15 cellular contexts compared by ENCODE assay signal in genomic region chr7:70069977-70070376, GRCh38.
A peak's percentile ranks its signal among the peaks of the same experiment; 100 is the strongest.
DNase-seq lines count a peak whose midpoint lies in the region; ATAC-seq, FAIRE-seq and TF ChIP-seq lines count a peak whose summit lies in the region.
"Had no signal": no experiment of that assay in that cellular context is flagged by ENCODE, and none has a peak within 500 bp of the region (broad histone marks: within the 10 kb centered on the region; RNA-seq: fewer than 3 reads in every experiment).

No MANE protein-coding gene starts in this region.

- DNase-seq in GM12864 (ENCODE audit: low read depth) (peak; percentile 15), MM.1S (peak; percentile 76), GM12878 (ENCODE audit: low read depth, low spot score) (peak; percentile 44), DMS 273 treated with DMSO at 0.1 percent for 48 hours (lab: John Stamatoyannopoulos, UW) (no peak), foreskin keratinocyte (no peak)
- DNase-seq: 8988T; CD4-positive, alpha-beta memory T cell; GF-D8; HCEC 1CT had no signal

- H3K27me3 ChIP-seq in MM.1S (replicated peaks; ENCODE audit: insufficient read depth, low read length) = no peaks in the 10 kb centered on the region
- no peaks in the 10 kb centered on the region for H3K27me3 ChIP-seq in GM12878 (replicated peaks in 1 of 2; ENCODE audit: control insufficient read depth in 2 of 2, insufficient read depth in 2 of 2, low read length in 1 of 2)
- no peaks in the 10 kb centered on the region for H3K27me3 ChIP-seq in foreskin keratinocyte
- H3K27me3 ChIP-seq: BLaER1 had no signal

- H3K27ac ChIP-seq in MM.1S (ENCODE audit: low read length) = peak overlapping the region; percentile 67; the same call in 1 of the 2 replicates
- H3K27ac ChIP-seq in GM12878 (ENCODE audit: control insufficient read depth, insufficient read depth) = no peak overlapping the region; the same call in 1 of the 2 replicates
- H3K27ac ChIP-seq in foreskin keratinocyte = no peak overlapping the region
- H3K27ac ChIP-seq: BLaER1, HL-60 had no signal

- TF ChIP-seq EP300 in GM12878 (IDR thresholded peaks at IDR 0.05; ENCODE audit: borderline replicate concordance in 1 of 2, control insufficient read depth in 1 of 2, low read depth in 2 of 2, low read length in 2 of 2) = no peak

- H3F3A ChIP-seq in MM.1S (ENCODE audit: insufficient read depth, low read length) = peaks cover 10% of the 10 kb centered on the region; the same call in 1 of the 2 replicates

- H3K4me2 ChIP-seq in MM.1S (ENCODE audit: low read depth, low read length) (peak overlapping the region; percentile 4; the same call in 1 of the 2 replicates), GM12878 (ENCODE audit: control insufficient read depth, insufficient read depth) (peak overlapping the region; percentile 42; the same call in 1 of the 2 replicates)
- H3K4me2 ChIP-seq: BLaER1, GM23338 had no signal

- H3K9me3 ChIP-seq in MM.1S (replicated peaks; ENCODE audit: insufficient read depth, low read length) (no peaks in the 10 kb centered on the region), GM12878 (replicated peaks; ENCODE audit: control insufficient read depth, insufficient read depth, low read length) (no peaks in the 10 kb centered on the region)
- H3K9me3 ChIP-seq: BLaER1 had no signal

- intact Hi-C loops in GM12878 (cut with micrococcal nuclease; ENCODE audit: unreplicated experiment) = no loop called here

- no peak overlapping the region for H2AFZ ChIP-seq in MM.1S (ENCODE audit: low read length)
- no peak overlapping the region for H2AFZ ChIP-seq in GM12878 (ENCODE audit: control insufficient read depth, low read depth, low read length)
- H2AFZ ChIP-seq: GM23338 had no signal

- ATAC-seq in GM18868 (IDR thresholded peaks at IDR 0.05; ENCODE audit: unreplicated experiment) (peak; percentile 73), GM12878 (peak; percentile 76), foreskin keratinocyte (no peak), GM21367 (IDR thresholded peaks at IDR 0.05; ENCODE audit: unreplicated experiment) (no peak)
- ATAC-seq: GM23338 had no signal

- CTCF ChIA-PET in GM12878 (lab: Yijun Ruan, JAX) = interaction anchor here (0.6 to 1.2 kb wide), 5 partner anchors 33 to 690 kb away, joined by 3 read pairs; no protein-coding TSS in a partner anchor

- TF ChIP-seq RAD21 in GM12878 (IDR thresholded peaks at IDR 0.05; ENCODE audit: insufficient read depth, low read depth, low read length) = 0 out of 2 replicates have a peak, but pooled peaks have one; percentile 1

- H3K9me2 ChIP-seq in MM.1S (replicated peaks; ENCODE audit: insufficient read depth, low read length) = no peaks in the 10 kb centered on the region

- H3K79me2 ChIP-seq in MM.1S (ENCODE audit: low read length) (no peaks in the 10 kb centered on the region), GM12878 (ENCODE audit: control insufficient read depth, insufficient read depth, low read length) (no peaks in the 10 kb centered on the region)

- TF ChIP-seq CTCF in GM12864 (IDR thresholded peaks at IDR 0.05; ENCODE audit: low read depth, low read length, missing control alignments) = no peak
- TF ChIP-seq CTCF in MM.1S (IDR thresholded peaks at IDR 0.05; ENCODE audit: low read length) = no peak
- no peak for TF ChIP-seq CTCF in GM12878 (IDR thresholded peaks at IDR 0.05 in 2 of 3, conservative IDR thresholded peaks at IDR 0.05 in 1 of 3; ENCODE audit: control insufficient read depth in 2 of 3, extremely low read depth in 1 of 3, insufficient read depth in 1 of 3, low read depth in 3 of 3, low read length in 3 of 3)
- no peak for TF ChIP-seq CTCF in foreskin keratinocyte (conservative IDR thresholded peaks at IDR 0.05)

- no peak for TF ChIP-seq POLR2A in GM12878 (IDR thresholded peaks at IDR 0.05; ENCODE audit: low read depth, low read length)

- H4K20me1 ChIP-seq in MM.1S (ENCODE audit: insufficient read depth, low read length) = no peaks in the 10 kb centered on the region
- no peaks in the 10 kb centered on the region for H4K20me1 ChIP-seq in GM12878 (ENCODE audit: control insufficient read depth, insufficient read depth)

- FAIRE-seq in GM12878 (lab: Jason Lieb, UNC) = no peak
- FAIRE-seq: H54 had no signal

- H3K36me3 ChIP-seq in MM.1S (replicated peaks; ENCODE audit: insufficient read depth, low read length) = no peaks in the 10 kb centered on the region
- no peaks in the 10 kb centered on the region for H3K36me3 ChIP-seq in GM12878 (ENCODE audit: control insufficient read depth in 2 of 2, insufficient read depth in 2 of 2, low read length in 1 of 2)
- H3K36me3 ChIP-seq: BLaER1 had no signal

- SMC1A ChIA-PET in GM12878 (lab: Charles Lee; ENCODE audit: uncharacterized antibody, unreplicated experiment) = interaction anchor here (1.3 to 1.9 kb wide), 3 partner anchors 11 to 18 kb away, joined by 3 to 7 read pairs (median 4); no protein-coding TSS in a partner anchor

- POLR2A ChIA-PET in GM12878 (lab: Charles Lee) = no interaction called here

- no TSS peak for BruUV-seq in GM12878 (replicated peaks; lab: Mats Ljungman, UMichigan)

- 53% methylated on average over 2 of the region's 2 CpGs for WGBS in GM12878 (ENCODE audit: insufficient coverage, insufficient replicate concordance, low lambda C conversion rate, missing lambda C conversion rate)

- H3K4me1 ChIP-seq in MM.1S (ENCODE audit: low read length) = peaks cover 32% of the 10 kb centered on the region
- H3K4me1 ChIP-seq in GM12878 (ENCODE audit: control insufficient read depth, insufficient read depth, low read length) = peaks cover 5% of the 10 kb centered on the region
- H3K4me1 ChIP-seq in foreskin keratinocyte = no peaks in the 10 kb centered on the region
- H3K4me1 ChIP-seq: BLaER1 had no signal

- RAD21 ChIA-PET in GM12878 (lab: Charles Lee; ENCODE audit: unreplicated experiment) = interaction anchor here (1.0 to 1.9 kb wide), 3 partner anchors 10 to 45 kb away, joined by 4 to 5 read pairs (median 4); no protein-coding TSS in a partner anchor

- in situ Hi-C loops in GM12878 (cut with MboI) = no loop called here

- H3K4me3 ChIP-seq in GM12864 (ENCODE audit: low read depth, low read length) = no peak overlapping the region
- H3K4me3 ChIP-seq in MM.1S (ENCODE audit: low read length) = no peak overlapping the region
- no peak overlapping the region for H3K4me3 ChIP-seq in GM12878
- H3K4me3 ChIP-seq: BLaER1, GM23338 had no signal

- no peak overlapping the region for H3K9ac ChIP-seq in MM.1S (ENCODE audit: low read length)
- no peak overlapping the region for H3K9ac ChIP-seq in GM12878 (ENCODE audit: control insufficient read depth, insufficient read depth, low read length)
- H3K9ac ChIP-seq: BLaER1 had no signal

TF ChIP-seq in GM12878, 131 proteins besides CTCF, POLR2A, EP300 and RAD21:
- TF ChIP-seq NFYA (IDR thresholded peaks at IDR 0.05; ENCODE audit: borderline replicate concordance, low read depth, low read length) (no peak), IKZF2 (IDR thresholded peaks at IDR 0.05) (peak in 1 of 2 experiments; percentile 14; a peak in 1 of 4 replicates)
TF ChIP-seq in GM12878: peak in this region for 1.

Comparison
In these comparisons a context has a peak if more than half of its experiments do, and no peak if none do; other contexts are left out.
1. DNase-seq: peak in GM12864 (single experiment), MM.1S (single experiment) and GM12878 (single experiment); none in DMS 273 treated with DMSO at 0.1 percent for 48 hours (single experiment) and foreskin keratinocyte (0 of 2).
2. ATAC-seq: peak in GM18868 (single experiment) and GM12878 (single experiment); none in foreskin keratinocyte (single experiment) and GM21367 (single experiment).